ENCODE assay signal across 21 cellular contexts in the genomic region with DNA sequence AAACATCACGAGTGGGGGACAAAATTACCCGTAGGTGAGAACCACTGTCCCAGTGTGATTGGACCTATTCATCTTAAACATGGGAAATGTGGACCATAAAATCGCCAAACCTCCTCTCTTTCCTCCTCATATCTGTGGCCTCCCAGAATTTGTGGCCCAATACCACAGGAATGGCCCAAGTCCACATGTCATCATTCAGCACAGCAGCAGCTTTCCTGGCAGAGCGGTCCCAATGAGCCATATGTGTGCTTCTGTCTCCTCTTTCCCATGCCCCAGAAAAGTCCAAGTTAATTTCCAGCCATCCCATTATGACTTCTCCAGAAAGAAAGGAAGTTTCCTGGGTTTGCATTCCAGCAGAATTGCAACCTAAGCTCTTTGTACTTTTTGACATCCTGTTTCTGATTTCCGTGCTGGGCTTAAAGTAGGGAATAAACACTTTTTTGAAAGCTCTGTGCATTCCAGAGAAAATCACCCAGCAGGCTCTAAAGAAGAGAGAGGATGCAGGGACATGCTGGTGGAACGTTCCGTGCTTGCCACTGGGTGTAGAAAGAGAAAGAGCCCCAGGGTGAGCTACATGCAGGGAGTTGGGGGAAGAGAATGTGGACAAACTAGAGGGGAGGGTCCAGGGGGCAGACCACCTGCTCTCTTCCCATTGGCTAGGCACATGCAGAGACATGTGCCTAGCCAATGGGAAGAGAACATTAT.
DNase-seq lines count a peak whose midpoint lies in the region; ATAC-seq and TF ChIP-seq lines count a peak whose summit lies in the region.
"Had no signal": no experiment of that assay in that cellular context is flagged by ENCODE, and none has a peak within 500 bp of the region (broad histone marks: within the 10 kb centered on the region; RNA-seq: fewer than 3 reads in every experiment).

No MANE protein-coding gene starts in this region.

- no peaks in the 10 kb centered on the region for H3K9me3 ChIP-seq in osteoblast (ENCODE audit: low read depth, low read length)
- H3K9me3 ChIP-seq: right atrium auricular region, thyroid gland had no signal

- no peaks in the 10 kb centered on the region for H3K36me3 ChIP-seq in osteoblast (ENCODE audit: insufficient read depth, low read length)
- H3K36me3 ChIP-seq: right atrium auricular region, thyroid gland had no signal

- no peaks in the 10 kb centered on the region for H3K36me3 Mint-ChIP-seq in activated CD8-positive, alpha-beta T cell treated with anti-CD3 and anti-CD28 coated beads, Interleukin-2, amount 10 ng/mL, durations not matched to agents 7 days and 5 days (ENCODE audit: low read depth)

- no peaks in the 10 kb centered on the region for H3K4me1 Mint-ChIP-seq in activated CD8-positive, alpha-beta T cell treated with anti-CD3 and anti-CD28 coated beads, Interleukin-2, amount 10 ng/mL, durations not matched to agents 7 days and 5 days (ENCODE audit: low read depth)
- H3K4me1 Mint-ChIP-seq: activated CD4-positive, alpha-beta T cell treated with anti-CD3 and anti-CD28 coated beads for 36 hours; activated T-helper 17 cell treated with anti-CD3 and anti-CD28 coated beads, Interleukin-2, amount 50 U/mL, for 72 hours had no signal

- no peak overlapping the region for H3K27ac Mint-ChIP-seq in activated CD8-positive, alpha-beta T cell treated with anti-CD3 and anti-CD28 coated beads, Interleukin-2, amount 10 ng/mL, durations not matched to agents 7 days and 5 days
- H3K27ac Mint-ChIP-seq: activated CD4-positive, alpha-beta T cell treated with anti-CD3 and anti-CD28 coated beads for 36 hours; activated T-helper 17 cell treated with anti-CD3 and anti-CD28 coated beads, Interleukin-2, amount 50 U/mL, for 72 hours; effector memory CD8-positive, alpha-beta T cell; stimulated activated naive B cell treated with anti-CD40 and anti-IgM and Interleukin-4, amounts not matched to agents 10 μg/mL and 1 μg/mL and 100 μg/mL, for 72 hours had no signal

- DNase-seq in CD1c-positive myeloid dendritic cell (ENCODE audit: extremely low spot score) (peak; percentile 17), RPMI7951 (ENCODE audit: low read depth) (peak; percentile 40), dermis microvascular lymphatic vessel endothelial cell (ENCODE audit: low read depth in 2 of 2) (peak; percentile 13 to 18), osteoblast (ENCODE audit: insufficient read length, low spot score, missing footprints) (no peak), HuH-7 (ENCODE audit: low spot score) (no peak)
- DNase-seq in activated CD8-positive, alpha-beta T cell treated with anti-CD3 and anti-CD28 coated beads, Interleukin-2, amount 10 ng/mL, durations not matched to agents 7 days and 5 days, result no peak
- no peak for DNase-seq in activated effector memory CD4-positive, alpha-beta T cell treated with Interleukin-2 at 50 U/mL for 16 hours
- DNase-seq: activated CD4-positive, alpha-beta T cell treated with anti-CD3 and anti-CD28 coated beads for 36 hours; central memory CD4-positive, alpha-beta T cell; COR-L47; effector memory CD8-positive, alpha-beta T cell; NCI-H2029; NCI-H510A; occipital lobe; stimulated activated naive B cell treated with anti-CD40 and anti-IgM and Interleukin-4, amounts not matched to agents 10 μg/mL and 1 μg/mL and 100 μg/mL, for 72 hours; thyroid gland had no signal

- no peak overlapping the region for H3K4me3 ChIP-seq in osteoblast (ENCODE audit: insufficient read depth, low read length)
- H3K4me3 ChIP-seq: right atrium auricular region, thyroid gland had no signal

- H3K27me3 Mint-ChIP-seq in activated CD8-positive, alpha-beta T cell treated with anti-CD3 and anti-CD28 coated beads, Interleukin-2, amount 10 ng/mL, durations not matched to agents 7 days and 5 days (ENCODE audit: low read depth), result no peaks in the 10 kb centered on the region

- no peak for ATAC-seq in activated CD8-positive, alpha-beta T cell treated with anti-CD3 and anti-CD28 coated beads, Interleukin-2, amount 10 ng/mL, durations not matched to agents 7 days and 5 days
- ATAC-seq in GM21529 (IDR thresholded peaks at IDR 0.05; ENCODE audit: unreplicated experiment), result no peak
- ATAC-seq: activated CD4-positive, alpha-beta T cell treated with anti-CD3 and anti-CD28 coated beads for 36 hours; activated T-helper 17 cell treated with anti-CD3 and anti-CD28 coated beads, Interleukin-2, amount 50 U/mL, for 72 hours; effector memory CD8-positive, alpha-beta T cell; HCT116; stimulated activated naive B cell treated with anti-CD40 and anti-IgM and Interleukin-4, amounts not matched to agents 10 μg/mL and 1 μg/mL and 100 μg/mL, for 72 hours had no signal

- peak overlapping the region; percentile 19 for H3K4me2 ChIP-seq in osteoblast (ENCODE audit: insufficient read depth, low read length)

- no peak overlapping the region for H3K4me3 Mint-ChIP-seq in activated CD8-positive, alpha-beta T cell treated with anti-CD3 and anti-CD28 coated beads, Interleukin-2, amount 10 ng/mL, durations not matched to agents 7 days and 5 days
- H3K4me3 Mint-ChIP-seq: activated CD4-positive, alpha-beta T cell treated with anti-CD3 and anti-CD28 coated beads for 36 hours; activated T-helper 17 cell treated with anti-CD3 and anti-CD28 coated beads, Interleukin-2, amount 50 U/mL, for 72 hours; effector memory CD8-positive, alpha-beta T cell; stimulated activated naive B cell treated with anti-CD40 and anti-IgM and Interleukin-4, amounts not matched to agents 10 μg/mL and 1 μg/mL and 100 μg/mL, for 72 hours had no signal

- H3K4me1 ChIP-seq in osteoblast (ENCODE audit: insufficient read depth, low read length), result peaks cover 9% of the 10 kb centered on the region
- H3K4me1 ChIP-seq: right atrium auricular region, thyroid gland had no signal

- H3K27me3 ChIP-seq in osteoblast (ENCODE audit: insufficient read depth, low read length), result no peaks in the 10 kb centered on the region
- H3K27me3 ChIP-seq: right atrium auricular region, thyroid gland had no signal

- H4K20me1 ChIP-seq in osteoblast (ENCODE audit: insufficient read depth, low read length), result no peaks in the 10 kb centered on the region

- no peak for TF ChIP-seq CTCF in osteoblast (IDR thresholded peaks at IDR 0.05; ENCODE audit: extremely low read depth, low read depth, low read length)

- H3K79me2 ChIP-seq in osteoblast (ENCODE audit: insufficient read depth, low read length), result no peaks in the 10 kb centered on the region

- H3K9me3 Mint-ChIP-seq in activated CD8-positive, alpha-beta T cell treated with anti-CD3 and anti-CD28 coated beads, Interleukin-2, amount 10 ng/mL, durations not matched to agents 7 days and 5 days (ENCODE audit: insufficient read depth), result no peaks in the 10 kb centered on the region
- H3K9me3 Mint-ChIP-seq: activated T-helper 17 cell treated with anti-CD3 and anti-CD28 coated beads, Interleukin-2, amount 50 U/mL, for 72 hours; effector memory CD8-positive, alpha-beta T cell; stimulated activated naive B cell treated with anti-CD40 and anti-IgM and Interleukin-4, amounts not matched to agents 10 μg/mL and 1 μg/mL and 100 μg/mL, for 72 hours had no signal

- CTCF ChIA-PET in activated CD8-positive, alpha-beta T cell treated with anti-CD3 and anti-CD28 coated beads, Interleukin-2, amount 10 ng/mL, durations not matched to agents 7 days and 5 days (lab: Charles Lee), result no interaction called here

- H2AFZ ChIP-seq in osteoblast (ENCODE audit: low read length), result no peak overlapping the region

- POLR2A ChIA-PET in activated CD8-positive, alpha-beta T cell treated with anti-CD3 and anti-CD28 coated beads, Interleukin-2, amount 10 ng/mL, durations not matched to agents 7 days and 5 days (lab: Charles Lee), result no interaction called here

- H3K27ac ChIP-seq in osteoblast (ENCODE audit: low read depth, low read length), result no peak overlapping the region
- H3K27ac ChIP-seq: right atrium auricular region, RWPE1, thyroid gland had no signal

Comparison
In these comparisons a context has a peak if more than half of its experiments do, and no peak if none do; other contexts are left out.
1. DNase-seq: peak in CD1c-positive myeloid dendritic cell (single experiment), RPMI7951 (single experiment) and dermis microvascular lymphatic vessel endothelial cell (2 of 2); none in osteoblast (single experiment), activated CD8-positive, alpha-beta T cell treated with anti-CD3 and anti-CD28 coated beads, Interleukin-2, amount 10 ng/mL, durations not matched to agents 7 days and 5 days (single experiment), activated effector memory CD4-positive, alpha-beta T cell treated with Interleukin-2 at 50 U/mL for 16 hours (single experiment) and HuH-7 (single experiment).